Comparison of ENCODE assay signal across 18 cellular contexts in the genomic region with DNA sequence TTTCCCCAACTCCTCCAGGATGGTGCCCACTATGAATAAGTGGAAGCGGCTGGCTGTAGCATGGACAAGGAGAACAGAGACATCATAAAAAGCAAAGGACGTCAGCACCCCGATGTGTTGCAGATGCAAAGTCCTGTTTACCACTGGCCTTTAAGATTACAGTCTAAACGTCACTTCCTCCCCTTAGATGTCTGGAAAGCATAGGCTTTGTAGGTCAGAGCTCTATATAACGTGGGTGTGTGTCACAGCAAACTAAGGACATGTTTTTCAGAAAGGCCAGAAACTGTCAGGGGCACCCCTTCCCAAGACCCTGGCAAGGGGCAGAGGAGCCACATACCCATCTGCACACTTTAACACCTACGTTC. TPM values are rescaled to one million over a fixed set of nuclear protein-coding genes. Genes with fewer than 3 reads are reported as not detected.
"Had no signal": no experiment of that assay in that cellular context is flagged by ENCODE, and none has a peak within 500 bp of the region (broad histone marks: within the 10 kb centered on the region; RNA-seq: fewer than 3 reads in every experiment).

No MANE protein-coding gene starts in this region.

- H3K9me3 ChIP-seq: colonic mucosa, heart right ventricle, right lobe of liver, thyroid gland had no signal

- H3K4me1 ChIP-seq: colonic mucosa had no signal

- H3K4me1 Mint-ChIP-seq: memory B cell; stimulated activated effector memory CD8-positive, alpha-beta T cell treated with anti-CD3 and anti-CD28 coated beads, Interleukin-12 subunit alpha, Interleukin-12 subunit beta, amount 100 ng/mL, for 72 hours had no signal

- DNase-seq: activated CD4-positive, alpha-beta T cell treated with anti-CD3 and anti-CD28 coated beads for 1 hour; activated CD4-positive, alpha-beta T cell treated with anti-CD3 and anti-CD28 coated beads, Interleukin-2, amount 50 U/mL, for 48 hours; activated naive CD4-positive, alpha-beta T cell treated with anti-CD3 and anti-CD28 coated beads, Interleukin-2, amount 50 U/mL, for 16 hours; colonic mucosa; effector CD8-positive, alpha-beta T cell; foreskin melanocyte; heart right ventricle; islet precursor cell; left ventricle myocardium superior; right lobe of liver; T-helper 1 cell; T1000; thyroid gland had no signal

- H3K36me3 Mint-ChIP-seq: memory B cell; stimulated activated effector memory CD8-positive, alpha-beta T cell treated with anti-CD3 and anti-CD28 coated beads, Interleukin-12 subunit alpha, Interleukin-12 subunit beta, amount 100 ng/mL, for 72 hours had no signal

- H3K9me3 Mint-ChIP-seq: memory B cell; nephron; stimulated activated effector memory CD8-positive, alpha-beta T cell treated with anti-CD3 and anti-CD28 coated beads, Interleukin-12 subunit alpha, Interleukin-12 subunit beta, amount 100 ng/mL, for 72 hours had no signal

- H3K36me3 ChIP-seq: colonic mucosa, heart right ventricle, right lobe of liver, thyroid gland had no signal

- H3K27ac ChIP-seq: colonic mucosa, right lobe of liver, SK-N-MC, thyroid gland had no signal

- H3K4me3 Mint-ChIP-seq: memory B cell; nephron; stimulated activated effector memory CD8-positive, alpha-beta T cell treated with anti-CD3 and anti-CD28 coated beads, Interleukin-12 subunit alpha, Interleukin-12 subunit beta, amount 100 ng/mL, for 72 hours had no signal

- H3K27me3 Mint-ChIP-seq: memory B cell had no signal

- H3K27me3 ChIP-seq: colonic mucosa, right lobe of liver, thyroid gland had no signal

- ATAC-seq: stimulated activated effector memory CD8-positive, alpha-beta T cell treated with anti-CD3 and anti-CD28 coated beads, Interleukin-12 subunit alpha, Interleukin-12 subunit beta, amount 100 ng/mL, for 72 hours had no signal

- H3K27ac Mint-ChIP-seq: memory B cell; nephron; stimulated activated effector memory CD8-positive, alpha-beta T cell treated with anti-CD3 and anti-CD28 coated beads, Interleukin-12 subunit alpha, Interleukin-12 subunit beta, amount 100 ng/mL, for 72 hours had no signal

- H3K4me3 ChIP-seq: colonic mucosa, heart right ventricle, right lobe of liver, SK-N-MC, thyroid gland had no signal

RNA-seq across cellular contexts. Expression of a gene that starts 7.9 kb away (rescaled TPM):
- total RNA-seq: pulmonary artery endothelial cell had no signal
